In genomic region chr14:72962829-72963312, GRCh38 we compare ENCODE assay signal across 8 cellular contexts. TPM values are rescaled to one million over a fixed set of nuclear protein-coding genes. Genes with fewer than 3 reads are reported as not detected.
DNase-seq lines count a peak whose midpoint lies in the region; ATAC-seq and TF ChIP-seq lines count a peak whose summit lies in the region.

No MANE protein-coding gene starts in this region.

- CTCF ChIA-PET in AG04450 (lab: Charles Lee) (interaction anchor here (1.2 to 2.2 kb wide), 4 partner anchors 14 to 449 kb away, joined by 4 to 11 read pairs (median 7); no protein-coding TSS in a partner anchor), Panc1 (lab: Charles Lee) (no interaction called here), GM10248 (lab: Yijun Ruan, JAX) (interaction anchor here (1.3 to 3.5 kb wide), 5 partner anchors 10 to 449 kb away, joined by 3 to 23 read pairs (median 5); no protein-coding TSS in a partner anchor)

- no peaks in the 10 kb centered on the region for H3K27me3 ChIP-seq in AG04450 (ENCODE audit: control insufficient read depth, insufficient read depth, low read length)
- no peaks in the 10 kb centered on the region for H3K27me3 ChIP-seq in Panc1 (ENCODE audit: control insufficient read depth, insufficient read depth, low read length)

- intact Hi-C loops in Panc1 (cut with micrococcal nuclease; ENCODE audit: unreplicated experiment): no loop called here

- TF ChIP-seq CTCF in AG04450 (IDR thresholded peaks at IDR 0.05; ENCODE audit: low read depth, low read length) (no peak), Panc1 (IDR thresholded peaks at IDR 0.05) (no peak), GM10248 (IDR thresholded peaks at IDR 0.05; ENCODE audit: control extremely low read depth, extremely low read depth, low read depth, missing control alignments) (no peak)

- H3K27ac ChIP-seq in AG04450 (ENCODE audit: low read depth, low read length) (no peak overlapping the region), Panc1 (ENCODE audit: low read length) (no peak overlapping the region)

- no peaks in the 10 kb centered on the region for H3K9me3 ChIP-seq in AG04450 (ENCODE audit: control insufficient read depth, insufficient read depth, low read length)
- H3K9me3 ChIP-seq in Panc1 (ENCODE audit: control insufficient read depth, insufficient read depth, low read depth, low read length): no peaks in the 10 kb centered on the region

- in situ Hi-C loops in Panc1 (cut with HindIII; ENCODE audit: low pct_unique_long_range_greater_than_20kb, low sequenced_read_pairs): no loop called here

- peak; percentile 75 for DNase-seq in AG04450 (ENCODE audit: low read depth, low spot score)
- DNase-seq in HCEC 1CT: peak; percentile 83
- DNase-seq in Panc1 (ENCODE audit: low read depth, low spot score): peak; percentile 71
- DNase-seq in fibroblast of peridontal ligament (ENCODE audit: extremely low read depth): peak; percentile 82
- DNase-seq in NCI-H1694 (lab: John Stamatoyannopoulos, UW): no peak
- DNase-seq in GM10248 (ENCODE audit: extremely low spot score): no peak
- DNase-seq in T-helper 9 cell: no peak
- no peak for DNase-seq in activated T-cell treated with anti-CD3 and anti-CD28 coated beads, Interleukin-2, amount 50 U/mL, for 48 hours

- peak; percentile 58 for ATAC-seq in Panc1

- BruUV-seq in Panc1 (replicated peaks; lab: Mats Ljungman, UMichigan): no TSS peak

- POLR2A ChIA-PET in AG04450 (lab: Yijun Ruan, JAX): interaction anchor here (0.6 to 0.8 kb wide), 4 partner anchors 64 to 420 kb away, joined by 3 to 4 read pairs (median 4); partner anchors contain the start of gene ZFYVE1
- POLR2A ChIA-PET in Panc1 (lab: Charles Lee): interaction anchor here (0.6 kb wide), 1 partner anchor 353 kb away, joined by 4 read pairs; no protein-coding TSS in a partner anchor
- POLR2A ChIA-PET in GM10248 (lab: Yijun Ruan, JAX): no interaction called here

- H3K36me3 ChIP-seq in Panc1 (ENCODE audit: control insufficient read depth, insufficient read depth, low read length): no peaks in the 10 kb centered on the region

- H3K4me3 ChIP-seq in AG04450 (ENCODE audit: low read depth, low read length): no peak overlapping the region
- H3K4me3 ChIP-seq in Panc1 (ENCODE audit: low read depth in 2 of 2, low read length in 2 of 2): no peak overlapping the region

- H3K4me1 ChIP-seq in Panc1 (ENCODE audit: control insufficient read depth, insufficient read depth, low read length): no peaks in the 10 kb centered on the region; the same call in 1 of the 2 replicates

RNA-seq across cellular contexts. Expression of gene DCAF4, which starts 36.6 kb away (rescaled TPM):
- polyA plus RNA-seq in AG04450 (2011; rRNA removed): 14.7 and 14.8 TPM in 2 replicates
- polyA minus RNA-seq in AG04450 (2011; rRNA and poly(A)+ RNA removed): 19.2 and 27.9 TPM in 2 replicates
- total RNA-seq in Panc1 (2021; ENCODE audit: unreplicated experiment): 18.2 TPM
- polyA plus RNA-seq in Panc1 (2012; ENCODE audit: insufficient read length): 12.1 TPM

Comparison
In these comparisons a context has a peak if more than half of its experiments do, and no peak if none do; other contexts are left out.
1. DNase-seq: peak in AG04450 (single experiment), HCEC 1CT (single experiment), Panc1 (single experiment) and fibroblast of peridontal ligament (single experiment); none in NCI-H1694 (single experiment), GM10248 (single experiment), T-helper 9 cell (single experiment) and activated T-cell treated with anti-CD3 and anti-CD28 coated beads, Interleukin-2, amount 50 U/mL, for 48 hours (0 of 2).